ENCODE assay signal across 1 cellular context in genomic region chr7:124155400-124156022, GRCh38.
TF ChIP-seq lines count a peak whose summit lies in the region.

No MANE protein-coding gene starts in this region.

TF ChIP-seq in HepG2, 621 proteins besides CTCF, POLR2A, EP300 and RAD21 (continued from another document):
- no peak for TF ChIP-seq IKZF4 (CRISPR knock-in tag; IDR thresholded peaks at IDR 0.05; ENCODE audit: borderline replicate concordance, low read depth, not compliant biosample characterization)
- TF ChIP-seq ZNF644 (CRISPR knock-in tag; IDR thresholded peaks at IDR 0.05; ENCODE audit: low read depth) = no peak
